ENCODE assay signal across 1 cellular context in genomic region chr10:102400061-102400460, GRCh38.
TF ChIP-seq lines count a peak whose summit lies in the region.

No MANE protein-coding gene starts in this region.

TF ChIP-seq in GM12878, 131 proteins besides CTCF, POLR2A, EP300 and RAD21:
- TF ChIP-seq SP1 (IDR thresholded peaks at IDR 0.05; ENCODE audit: low read depth, low read length) (no peak), PML (IDR thresholded peaks at IDR 0.05; ENCODE audit: low read length) (no peak), ZNF384 (IDR thresholded peaks at IDR 0.05; ENCODE audit: borderline replicate concordance, low read depth, low read length) (no peak)
